Comparison of ENCODE assay signal across 19 cellular contexts in the genomic region with DNA sequence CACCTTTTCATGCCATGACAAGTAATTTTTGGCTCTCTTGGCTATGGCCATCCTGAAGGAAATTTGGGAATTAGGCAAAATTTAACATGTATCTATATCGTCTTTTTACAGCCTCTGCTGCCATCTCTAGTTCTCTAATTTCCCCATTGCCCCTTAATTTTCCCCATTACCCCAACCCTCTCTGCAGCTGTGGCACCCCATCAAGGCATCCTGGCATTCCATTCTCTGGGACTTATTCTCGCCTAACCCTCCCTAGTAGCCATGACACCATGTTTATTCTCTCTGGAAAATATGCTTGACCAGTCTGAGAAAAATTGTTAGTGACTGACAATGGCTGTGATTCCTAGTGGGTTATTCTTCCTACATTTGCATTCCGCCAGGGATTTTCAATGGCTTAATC. TPM values are rescaled to one million over a fixed set of nuclear protein-coding genes. Genes with fewer than 3 reads are reported as not detected.
A peak's percentile ranks its signal among the peaks of the same experiment; 100 is the strongest.
DNase-seq lines count a peak whose midpoint lies in the region; ATAC-seq, FAIRE-seq and TF ChIP-seq lines count a peak whose summit lies in the region.
"Had no signal": no experiment of that assay in that cellular context is flagged by ENCODE, and none has a peak within 500 bp of the region (broad histone marks: within the 10 kb centered on the region; RNA-seq: fewer than 3 reads in every experiment).

No MANE protein-coding gene starts in this region.

- dilution Hi-C loops in keratinocyte (cut with MboI; ENCODE audit: extremely low pct_ligation_motif_present, low sequenced_read_pairs) = no loop called here

- ATAC-seq in SK-N-SH treated with all-trans-retinoic acid at 6 μM for 48 hours = no peak
- ATAC-seq: CD8-positive, alpha-beta T cell had no signal

- FAIRE-seq in keratinocyte (lab: Jason Lieb, UNC) = no peak
- FAIRE-seq: GM12891 had no signal

- H3K79me2 ChIP-seq in SK-N-SH (ENCODE audit: insufficient read depth) (no peaks in the 10 kb centered on the region), keratinocyte (ENCODE audit: control insufficient read depth, insufficient read depth, low read length) (no peaks in the 10 kb centered on the region)

- peaks cover 46% of the 10 kb centered on the region for H3F3A ChIP-seq in SK-N-SH (replicated peaks; ENCODE audit: insufficient read depth)

- no peaks in the 10 kb centered on the region for H3K9me2 ChIP-seq in SK-N-SH

- CTCF ChIA-PET in SK-N-SH (lab: Yijun Ruan, JAX) = no interaction called here

- H3K9me1 ChIP-seq in keratinocyte (ENCODE audit: control insufficient read depth, extremely low read depth, insufficient read depth, low read length) = no peaks in the 10 kb centered on the region

- POLR2A ChIA-PET in SK-N-SH (lab: Yijun Ruan, JAX) = no interaction called here

- H2AFZ ChIP-seq in SK-N-SH (ENCODE audit: low read depth) (no peak overlapping the region), keratinocyte (ENCODE audit: control insufficient read depth, low read length) (no peak overlapping the region)

- DNase-seq in SK-N-SH (no peak), SJSA1 (ENCODE audit: low read depth in 1 of 2, low spot score in 2 of 2) (no peak), keratinocyte (ENCODE audit: low read depth, low spot score) (no peak), middle frontal gyrus (ENCODE audit: extremely low spot score, low spot score) (no peak), NCI-H146 (lab: John Stamatoyannopoulos, UW) (no peak), substantia nigra (lab: John Stamatoyannopoulos, UW) (no peak)
- DNase-seq: AML-193; C1 segment of cervical spinal cord; CD8-positive, alpha-beta T cell; H9; NCI-H1417 treated with DMSO at 0.1 percent for 48 hours; NCI-H187 treated with DMSO at 0.1 percent for 48 hours; NCI-H2227 treated with DMSO at 0.1 percent for 48 hours; NCI-H510A treated with DMSO at 0.1 percent for 48 hours; SHP77 had no signal

- TF ChIP-seq CTCF in SK-N-SH (IDR thresholded peaks at IDR 0.05) = no peak
- TF ChIP-seq CTCF in keratinocyte (optimal IDR thresholded peaks at IDR 0.05 in 1 of 3, IDR thresholded peaks at IDR 0.05 in 1 of 3, conservative IDR thresholded peaks at IDR 0.05 in 1 of 3; ENCODE audit: extremely low read depth in 1 of 3, insufficient read depth in 2 of 3, low read length in 3 of 3) = no peak

- H3K9ac ChIP-seq in SK-N-SH = no peak overlapping the region; the same call in 1 of the 2 replicates
- H3K9ac ChIP-seq in keratinocyte (ENCODE audit: control insufficient read depth, extremely low read depth, insufficient read depth, low read length) = peak overlapping the region; percentile 20
- peak overlapping the region; percentile 10 for H3K9ac ChIP-seq in skeletal muscle satellite cell (ENCODE audit: low read depth, low read length)

- H3K4me1 ChIP-seq in SK-N-SH (ENCODE audit: control insufficient read depth in 1 of 2, insufficient read depth in 2 of 2, low read depth in 1 of 2, low read length in 1 of 2) (peaks cover 2 to 42% of the 10 kb centered on the region in 2 experiments), SJSA1 (replicated peaks) (peaks cover 49% of the 10 kb centered on the region), keratinocyte (ENCODE audit: control insufficient read depth, extremely low read depth, insufficient read depth, low read length) (peaks cover 44% of the 10 kb centered on the region), skeletal muscle satellite cell (ENCODE audit: control insufficient read depth, insufficient read depth, low read length) (peaks cover 68% of the 10 kb centered on the region)

- H3K4me3 ChIP-seq in SK-N-SH (ENCODE audit: low read depth in 2 of 2, low read length in 1 of 2) = no peak overlapping the region
- H3K4me3 ChIP-seq in SJSA1 = no peak overlapping the region
- H3K4me3 ChIP-seq in keratinocyte (ENCODE audit: control insufficient read depth in 2 of 3, extremely low read depth in 1 of 3, insufficient read depth in 2 of 3, low read depth in 1 of 3, low read length in 3 of 3) = no peak overlapping the region
- no peak overlapping the region for H3K4me3 ChIP-seq in skeletal muscle satellite cell (ENCODE audit: low read length)

- no peak for TF ChIP-seq RAD21 in SK-N-SH (IDR thresholded peaks at IDR 0.05; ENCODE audit: low read length)

- WGBS in SK-N-SH (ENCODE audit: low lambda C conversion rate) = 77% methylated on average over 3 of the region's 3 CpGs

- H3K4me2 ChIP-seq in SK-N-SH = peak overlapping the region; percentile 68; the same call in 1 of the 2 replicates
- H3K4me2 ChIP-seq in keratinocyte (ENCODE audit: control insufficient read depth, extremely low read depth, insufficient read depth, low read depth, low read length) = peak overlapping the region; percentile 57
- peak overlapping the region; percentile 5 for H3K4me2 ChIP-seq in skeletal muscle satellite cell (ENCODE audit: low read length)

- H3K27me3 ChIP-seq in SK-N-SH (ENCODE audit: insufficient read depth) = no peaks in the 10 kb centered on the region
- H3K27me3 ChIP-seq in SJSA1 (replicated peaks) = no peaks in the 10 kb centered on the region
- no peaks in the 10 kb centered on the region for H3K27me3 ChIP-seq in keratinocyte (ENCODE audit: control insufficient read depth, extremely low read depth, insufficient read depth, low read length)
- no peaks in the 10 kb centered on the region for H3K27me3 ChIP-seq in skeletal muscle satellite cell (ENCODE audit: control insufficient read depth, insufficient read depth, low read length)

- H3K27ac ChIP-seq in SK-N-SH (ENCODE audit: low read depth in 2 of 2, low read length in 1 of 2) (peak overlapping the region; percentile 89 to 93; a peak in 3 of 4 replicates), SJSA1 (peak overlapping the region; percentile 93), keratinocyte (ENCODE audit: control insufficient read depth, insufficient read depth, low read length) (peak overlapping the region; percentile 73), substantia nigra (ENCODE audit: low read depth, low read length, poor library complexity, severe bottlenecking) (no peak overlapping the region)
- H3K27ac ChIP-seq: 22Rv1 had no signal

- TF ChIP-seq EP300 in SK-N-SH (IDR thresholded peaks at IDR 0.05; ENCODE audit: borderline replicate concordance in 1 of 2, low read depth in 1 of 2, low read length in 1 of 2) = no peak

- H3K36me3 ChIP-seq in SK-N-SH (replicated peaks in 1 of 2; ENCODE audit: control insufficient read depth in 1 of 2, insufficient read depth in 2 of 2, low read length in 1 of 2) (no peaks in the 10 kb centered on the region), SJSA1 (no peaks in the 10 kb centered on the region), keratinocyte (ENCODE audit: control insufficient read depth in 2 of 2, extremely low read depth in 1 of 2, insufficient read depth in 2 of 2, low read length in 2 of 2) (no peaks in the 10 kb centered on the region), skeletal muscle satellite cell (ENCODE audit: insufficient read depth, low read length) (no peaks in the 10 kb centered on the region)

- no peaks in the 10 kb centered on the region; the same call in 1 of the 2 replicates for H4K20me1 ChIP-seq in SK-N-SH (ENCODE audit: insufficient read depth)
- no peaks in the 10 kb centered on the region for H4K20me1 ChIP-seq in keratinocyte (ENCODE audit: control insufficient read depth, extremely low read depth, insufficient read depth, low read length)

- no peaks in the 10 kb centered on the region for H3K9me3 ChIP-seq in SK-N-SH
- no peaks in the 10 kb centered on the region for H3K9me3 ChIP-seq in SJSA1 (replicated peaks)
- H3K9me3 ChIP-seq in keratinocyte (ENCODE audit: control insufficient read depth, low read depth, low read length) = no peaks in the 10 kb centered on the region
- no peaks in the 10 kb centered on the region for H3K9me3 ChIP-seq in skeletal muscle satellite cell (replicated peaks; ENCODE audit: low read length)

TF ChIP-seq in SK-N-SH, 30 proteins besides CTCF, POLR2A, EP300 and RAD21 (continues in another document):
- no peak for TF ChIP-seq MXI1 (IDR thresholded peaks at IDR 0.05; ENCODE audit: low read depth, low read length)
- no peak for TF ChIP-seq RCOR1 (IDR thresholded peaks at IDR 0.05; ENCODE audit: low read length)

TF ChIP-seq in SK-N-SH treated with all-trans-retinoic acid at 6 μM for 48 hours, 23 proteins besides CTCF, POLR2A, EP300 and RAD21:
- TF ChIP-seq ZFP3 (CRISPR knock-in tag; IDR thresholded peaks at IDR 0.05) (no peak), ZC3H10 (CRISPR knock-in tag; IDR thresholded peaks at IDR 0.05) (no peak), ISL1 (CRISPR knock-in tag; IDR thresholded peaks at IDR 0.05) (no peak), SNAI2 (CRISPR knock-in tag; IDR thresholded peaks at IDR 0.05) (no peak)
- TF ChIP-seq, protein P1, sequence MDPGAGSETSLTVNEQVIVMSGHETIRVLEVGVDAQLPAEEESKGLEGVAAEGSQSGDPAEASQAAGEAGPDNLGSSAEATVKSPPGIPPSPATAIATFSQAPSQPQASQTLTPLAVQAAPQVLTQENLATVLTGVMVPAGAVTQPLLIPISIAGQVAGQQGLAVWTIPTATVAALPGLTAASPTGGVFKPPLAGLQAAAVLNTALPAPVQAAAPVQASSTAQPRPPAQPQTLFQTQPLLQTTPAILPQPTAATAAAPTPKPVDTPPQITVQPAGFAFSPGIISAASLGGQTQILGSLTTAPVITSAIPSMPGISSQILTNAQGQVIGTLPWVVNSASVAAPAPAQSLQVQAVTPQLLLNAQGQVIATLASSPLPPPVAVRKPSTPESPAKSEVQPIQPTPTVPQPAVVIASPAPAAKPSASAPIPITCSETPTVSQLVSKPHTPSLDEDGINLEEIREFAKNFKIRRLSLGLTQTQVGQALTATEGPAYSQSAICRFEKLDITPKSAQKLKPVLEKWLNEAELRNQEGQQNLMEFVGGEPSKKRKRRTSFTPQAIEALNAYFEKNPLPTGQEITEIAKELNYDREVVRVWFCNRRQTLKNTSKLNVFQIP (CRISPR knock-in tag; IDR thresholded peaks at IDR 0.05; ENCODE audit: borderline replicate concordance, low read depth) = no peak

RNA-seq across cellular contexts. Expression of a gene that starts 43.9 kb away (rescaled TPM):
- polyA plus RNA-seq in SK-N-SH (2012; rRNA removed) (37.2 and 58.5 TPM in 2 replicates), keratinocyte (70.9 to 130 TPM (median 98.4 TPM) in 3 replicates)
- polyA plus RNA-seq in SK-N-SH (2012; cell fraction: cytosol; rRNA removed) = 42.9 and 63.8 TPM in 2 replicates
- polyA plus RNA-seq in SK-N-SH (2012; cell fraction: nucleus; rRNA removed) = 69.8 and 184 TPM in 2 replicates
- 176 and 177 TPM in 2 replicates for total RNA-seq in SJSA1 (2014; rRNA removed; shearing (Covaris generic))
- 73.4 TPM for polyA plus RNA-seq in keratinocyte (2011; ENCODE audit: low read depth)
- 35.9 and 65.0 TPM in 2 replicates for polyA plus RNA-seq in keratinocyte (2011; cell fraction: cytosol; rRNA removed)
- polyA plus RNA-seq in keratinocyte (2011; cell fraction: nucleus; rRNA removed) = 125 and 208 TPM in 2 replicates
- 84.0 and 86.3 TPM in 2 replicates for polyA plus RNA-seq in keratinocyte (2012; ENCODE audit: low replicate concordance)
- polyA minus RNA-seq in keratinocyte = 54.3 to 225 TPM (median 97.0 TPM) in 3 replicates
- polyA minus RNA-seq in keratinocyte (2011; cell fraction: cytosol; rRNA and poly(A)+ RNA removed) = 85.0 TPM
- polyA minus RNA-seq in keratinocyte (2011; cell fraction: nucleus; rRNA and poly(A)+ RNA removed) = 243 and 504 TPM in 2 replicates
- total RNA-seq in skeletal muscle satellite cell (2012; rRNA removed) = 112 and 116 TPM in 2 replicates

Comparison
In these comparisons a context has a peak if more than half of its experiments do, and no peak if none do; other contexts are left out.
1. H3K4me2 ChIP-seq: peak in every context shown above with its lines; median percentile 68 in SK-N-SH; 57 in keratinocyte; 5 in skeletal muscle satellite cell.